11 cellular contexts compared by ENCODE assay signal in the genomic region with DNA sequence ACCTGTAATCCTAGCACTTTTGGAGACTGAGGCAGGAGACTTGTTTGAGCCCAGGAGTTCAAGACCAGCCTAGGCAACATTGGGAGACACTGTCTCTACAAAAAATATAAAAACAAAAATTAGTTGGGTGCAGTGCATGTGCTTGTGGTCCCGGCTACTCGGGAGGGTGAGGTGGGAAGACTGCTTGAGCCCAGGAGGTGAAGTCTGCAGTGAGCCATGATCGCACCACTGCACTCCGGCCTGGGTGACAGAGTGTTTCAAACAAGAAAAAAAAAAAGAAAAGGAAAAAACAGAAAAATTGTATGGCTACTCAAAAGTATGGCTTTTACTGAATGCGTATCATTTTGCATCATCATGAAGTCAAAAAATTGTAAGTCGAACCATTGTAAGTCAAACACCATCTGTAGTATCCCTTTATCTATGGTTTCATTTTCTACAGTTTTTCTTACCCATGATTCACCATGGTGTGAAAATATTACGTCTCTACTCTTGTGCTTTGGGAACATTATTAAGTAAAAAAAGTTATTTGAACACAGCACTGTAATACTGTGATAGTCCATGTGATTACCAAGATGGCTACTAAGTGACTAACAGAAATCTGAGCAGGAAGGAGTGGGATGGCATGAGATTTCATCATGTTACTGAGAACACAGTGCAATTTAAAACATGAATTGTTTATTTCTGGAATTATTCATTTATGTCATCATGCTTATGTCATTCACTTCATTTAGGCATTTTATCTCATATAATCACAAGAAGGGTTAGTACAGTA. TPM values are rescaled to one million over a fixed set of nuclear protein-coding genes. Genes with fewer than 3 reads are reported as not detected.
A peak's percentile ranks its signal among the peaks of the same experiment; 100 is the strongest.
DNase-seq lines count a peak whose midpoint lies in the region; TF ChIP-seq lines count a peak whose summit lies in the region.
"Had no signal": no experiment of that assay in that cellular context is flagged by ENCODE, and none has a peak within 500 bp of the region (broad histone marks: within the 10 kb centered on the region; RNA-seq: fewer than 3 reads in every experiment).

No MANE protein-coding gene starts in this region.

- H3K4me1 ChIP-seq in tibial artery: no peaks in the 10 kb centered on the region

- no peak overlapping the region for H3K4me3 Mint-ChIP-seq in activated CD4-positive, alpha-beta T cell treated with anti-CD3 and anti-CD28 coated beads, Interleukin-2, amount 10 ng/mL, durations not matched to agents 24 days and 14 days

- no peaks in the 10 kb centered on the region for H3K27me3 Mint-ChIP-seq in activated CD4-positive, alpha-beta T cell treated with anti-CD3 and anti-CD28 coated beads, Interleukin-2, amount 10 ng/mL, durations not matched to agents 24 days and 14 days

- TF ChIP-seq CTCF in tibial artery (IDR thresholded peaks at IDR 0.05): no peak

- H3K4me3 ChIP-seq in skeletal muscle cell (ENCODE audit: low read depth, low read length) (no peak overlapping the region), tibial artery (no peak overlapping the region)

- H3K36me3 Mint-ChIP-seq in activated CD4-positive, alpha-beta T cell treated with anti-CD3 and anti-CD28 coated beads, Interleukin-2, amount 10 ng/mL, durations not matched to agents 24 days and 14 days (ENCODE audit: low read depth): peaks cover 13% of the 10 kb centered on the region

- H3K27ac ChIP-seq in epithelial cell of prostate: peak overlapping the region; percentile 80
- H3K27ac ChIP-seq in tibial artery: no peak overlapping the region

- H3K9me3 Mint-ChIP-seq in activated CD4-positive, alpha-beta T cell treated with anti-CD3 and anti-CD28 coated beads, Interleukin-2, amount 10 ng/mL, durations not matched to agents 24 days and 14 days: no peaks in the 10 kb centered on the region

- intact Hi-C loops in activated CD4-positive, alpha-beta T cell treated with anti-CD3 and anti-CD28 coated beads, Interleukin-2, amount 10 ng/mL, durations not matched to agents 24 days and 14 days (cut with micrococcal nuclease): loop anchor here (10.0 kb wide), 2 partner anchors 162 to 262 kb away; no protein-coding TSS in a partner anchor
- intact Hi-C loops in tibial artery (cut with DNase I; ENCODE audit: low total_unique reads): no loop called here

- DNase-seq in activated CD4-positive, alpha-beta T cell treated with anti-CD3 and anti-CD28 coated beads, Interleukin-2, amount 10 ng/mL, durations not matched to agents 24 days and 14 days: peak; percentile 47
- DNase-seq in activated CD4-positive, alpha-beta T cell treated with anti-CD3 and anti-CD28 coated beads, Interleukin-2, amount 50 U/mL, for 48 hours: no peak
- DNase-seq in OCI-M1 (lab: John Stamatoyannopoulos, UW) (peak; percentile 73), epithelial cell of prostate (ENCODE audit: low read depth, low spot score) (no peak), skeletal muscle cell (ENCODE audit: low read depth) (peak; percentile 60), OCI-M2 (lab: John Stamatoyannopoulos, UW; ENCODE audit: unreplicated experiment) (no peak), tibial artery (no peak), NCI-H1417 (lab: John Stamatoyannopoulos, UW) (no peak)
- DNase-seq: activated effector memory CD4-positive, alpha-beta T cell treated with anti-CD3 and anti-CD28 coated beads, Interleukin-2, amount 50 U/mL, for 16 hours; small intestine; stimulated activated CD8-positive, alpha-beta memory T cell treated with anti-CD3 and anti-CD28 coated beads, Interleukin-4, amount 100 ng/mL, for 48 hours had no signal

- H3K27me3 ChIP-seq in tibial artery: no peaks in the 10 kb centered on the region

- peak overlapping the region; percentile 63 for H3K27ac Mint-ChIP-seq in activated CD4-positive, alpha-beta T cell treated with anti-CD3 and anti-CD28 coated beads, Interleukin-2, amount 10 ng/mL, durations not matched to agents 24 days and 14 days

- peaks cover 0 to 12% (median 7%) of the 10 kb centered on the region in 3 donors for H3K36me3 ChIP-seq in tibial artery

- H3K9me3 ChIP-seq in tibial artery: no peaks in the 10 kb centered on the region

- peaks cover 11% of the 10 kb centered on the region for H3K4me1 Mint-ChIP-seq in activated CD4-positive, alpha-beta T cell treated with anti-CD3 and anti-CD28 coated beads, Interleukin-2, amount 10 ng/mL, durations not matched to agents 24 days and 14 days

RNA-seq across cellular contexts. Expression of a gene that starts 26.5 kb away (rescaled TPM):
- total RNA-seq in activated CD4-positive, alpha-beta T cell treated with anti-CD3 and anti-CD28 coated beads, Interleukin-2, amount 10 ng/mL, durations not matched to agents 24 days and 14 days: 8.2 and 9.4 TPM in 2 replicates

RNA-seq across cellular contexts. Expression of a gene that starts 40.1 kb away (rescaled TPM):
- 488 TPM in 2 replicates for total RNA-seq in activated CD4-positive, alpha-beta T cell treated with anti-CD3 and anti-CD28 coated beads, Interleukin-2, amount 10 ng/mL, durations not matched to agents 24 days and 14 days

Comparison
In these comparisons a context has a peak if more than half of its experiments do, and no peak if none do; other contexts are left out.
1. DNase-seq: peak in activated CD4-positive, alpha-beta T cell treated with anti-CD3 and anti-CD28 coated beads, Interleukin-2, amount 10 ng/mL, durations not matched to agents 24 days and 14 days (single experiment), OCI-M1 (single experiment) and skeletal muscle cell (single experiment); none in activated CD4-positive, alpha-beta T cell treated with anti-CD3 and anti-CD28 coated beads, Interleukin-2, amount 50 U/mL, for 48 hours (0 of 2), epithelial cell of prostate (single experiment), OCI-M2 (single experiment), tibial artery (0 of 2) and NCI-H1417 (0 of 3).